In the genomic region with DNA sequence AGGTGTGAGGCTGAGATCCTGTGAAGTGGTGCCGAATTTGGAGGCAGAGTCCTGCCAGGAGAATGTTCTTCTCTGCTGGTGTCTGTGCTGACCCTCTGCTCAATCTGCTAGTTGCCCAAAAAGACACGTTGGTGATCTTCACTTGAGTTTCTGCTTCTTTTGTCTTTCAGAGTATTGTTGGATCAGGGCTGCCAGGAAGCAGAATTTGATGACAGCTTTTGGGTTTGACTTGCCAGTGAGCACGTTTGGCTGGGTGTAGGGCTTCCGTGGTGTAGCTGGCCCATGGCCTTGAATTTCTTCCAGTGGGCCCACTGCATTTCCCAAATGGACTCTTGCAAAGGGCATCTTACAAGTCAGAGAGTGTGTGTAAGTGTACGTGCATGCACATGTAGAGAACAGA, we compare ENCODE assay signal across 6 cellular contexts.
DNase-seq lines count a peak whose midpoint lies in the region; ATAC-seq, FAIRE-seq and TF ChIP-seq lines count a peak whose summit lies in the region.
"Not testable (repeated sequence)": the region's sequence is repeated elsewhere in the genome, so short reads cannot be mapped to it uniquely, and the experiment has no call there.

No MANE protein-coding gene starts in this region.

- FAIRE-seq in HTR-8/SVneo (lab: Jason Lieb, UNC) (peak; percentile 20), bronchial epithelial cell (lab: Jason Lieb, UNC) (peak; percentile 95)

- not testable (repeated sequence) for H3K27me3 ChIP-seq in bronchial epithelial cell (ENCODE audit: control insufficient read depth, insufficient read depth, low read length)

- not testable (repeated sequence) for H3K36me3 ChIP-seq in bronchial epithelial cell (ENCODE audit: control insufficient read depth, insufficient read depth, low read length)

- not testable (repeated sequence) for ATAC-seq in left lobe of liver

- in situ Hi-C loops in G401 (cut with HindIII; ENCODE audit: low sequenced_read_pairs) = not testable (repeated sequence)

- peak; percentile 69 for DNase-seq in G401 (ENCODE audit: low spot score)
- not testable (repeated sequence) for DNase-seq in HTR-8/SVneo (ENCODE audit: insufficient read length, low spot score); bronchial epithelial cell (ENCODE audit: low read depth)
- DNase-seq in activated CD8-positive, alpha-beta memory T cell treated with anti-CD3 and anti-CD28 coated beads for 24 hours = peak; percentile 13
- DNase-seq in cerebellar cortex (ENCODE audit: low spot score) = peak; percentile 61
- DNase-seq in left lobe of liver (ENCODE audit: low spot score) = peak; percentile 5

- not testable (repeated sequence) for TF ChIP-seq CTCF in bronchial epithelial cell (IDR thresholded peaks at IDR 0.05; ENCODE audit: insufficient read depth, low read length, severe bottlenecking)

- H3K4me3 ChIP-seq in bronchial epithelial cell (ENCODE audit: low read depth, low read length) = not testable (repeated sequence)
